ENCODE assay signal across 18 cellular contexts in the genomic region with DNA sequence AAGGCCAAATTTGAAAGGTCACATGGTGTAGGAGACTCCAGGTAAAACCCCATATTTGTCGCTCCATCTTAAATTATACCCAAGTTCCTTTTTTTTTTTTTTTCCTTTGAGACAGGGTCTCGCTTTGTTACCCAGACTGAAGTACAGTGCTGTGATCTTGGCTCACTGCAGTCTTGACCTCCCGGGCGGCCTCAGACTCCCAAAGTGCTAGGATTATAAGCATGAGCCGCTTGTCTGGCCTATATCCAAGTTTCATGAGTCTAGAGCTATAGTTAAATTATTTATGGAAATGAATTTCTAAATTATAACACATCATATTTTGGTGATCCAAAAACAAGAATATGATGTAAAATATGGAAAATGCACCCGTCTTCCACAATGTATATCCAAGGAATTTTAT.
DNase-seq lines count a peak whose midpoint lies in the region; ATAC-seq, FAIRE-seq and TF ChIP-seq lines count a peak whose summit lies in the region.
"Had no signal": no experiment of that assay in that cellular context is flagged by ENCODE, and none has a peak within 500 bp of the region (broad histone marks: within the 10 kb centered on the region; RNA-seq: fewer than 3 reads in every experiment).

No MANE protein-coding gene starts in this region.

- TF ChIP-seq CTCF in K562 (IDR thresholded peaks at IDR 0.05 in 2 of 3, conservative IDR thresholded peaks at IDR 0.05 in 1 of 3; ENCODE audit: insufficient read depth in 2 of 3, low read depth in 1 of 3, low read length in 3 of 3) (no peak), esophagus muscularis mucosa (IDR thresholded peaks at IDR 0.05) (no peak), nephron (IDR thresholded peaks at IDR 0.05; ENCODE audit: unreplicated experiment in 3 of 3) (no peak), MM.1S (IDR thresholded peaks at IDR 0.05; ENCODE audit: low read length) (no peak)

- H3K4me2 ChIP-seq in K562 (ENCODE audit: insufficient read depth, low read length) (no peak overlapping the region), MM.1S (ENCODE audit: low read depth, low read length) (no peak overlapping the region)
- H3K4me2 ChIP-seq: A549, BLaER1 had no signal

- H3K9ac ChIP-seq in K562 (ENCODE audit: insufficient read depth in 1 of 2, low read depth in 2 of 2, low read length in 2 of 2) (no peak overlapping the region), MM.1S (ENCODE audit: low read length) (no peak overlapping the region)
- H3K9ac ChIP-seq: BLaER1 had no signal

- H3K4me1 ChIP-seq in ACC112 (ENCODE audit: control insufficient read depth, insufficient read depth, low read length, unreplicated experiment), result peaks cover 17% of the 10 kb centered on the region
- peaks cover 7 to 27% of the 10 kb centered on the region in 2 experiments for H3K4me1 ChIP-seq in K562 (replicated peaks in 1 of 2; ENCODE audit: control insufficient read depth in 2 of 2, insufficient read depth in 2 of 2, low read length in 2 of 2)
- H3K4me1 ChIP-seq in esophagus muscularis mucosa, result no peaks in the 10 kb centered on the region
- H3K4me1 ChIP-seq in MM.1S (ENCODE audit: low read length), result peaks cover 9% of the 10 kb centered on the region; the same call in 1 of the 2 replicates
- H3K4me1 ChIP-seq: BLaER1 had no signal

- no peak for TF ChIP-seq RAD21 in K562 (CRISPR knock-in tag; conservative IDR thresholded peaks at IDR 0.05 in 1 of 2, IDR thresholded peaks at IDR 0.05 in 1 of 2)

- CTCF ChIA-PET in K562 (lab: Yijun Ruan, JAX; ENCODE audit: low intra/inter-chr PET ratio), result no interaction called here

- TF ChIP-seq POLR2A in K562 (conservative IDR thresholded peaks at IDR 0.05), result no peak
- TF ChIP-seq POLR2A in esophagus muscularis mucosa (IDR thresholded peaks at IDR 0.05; ENCODE audit: low read depth), result no peak

- H3K27ac Mint-ChIP-seq in nephron, result peak overlapping the region; percentile 30 to 69 (median 65)
- H3K27ac Mint-ChIP-seq: CD14-positive monocyte; CD4-positive, alpha-beta memory T cell; H9 had no signal

- no peaks in the 10 kb centered on the region for H3F3A ChIP-seq in MM.1S (ENCODE audit: insufficient read depth, low read length)

- no peaks in the 10 kb centered on the region for H3K9me1 ChIP-seq in K562 (ENCODE audit: control insufficient read depth, insufficient read depth, low read length)

- H3K27me3 ChIP-seq in ACC112 (ENCODE audit: insufficient read depth, low read length), result no peaks in the 10 kb centered on the region
- H3K27me3 ChIP-seq in K562 (ENCODE audit: control insufficient read depth in 2 of 2, insufficient read depth in 2 of 2, low read length in 2 of 2), result no peaks in the 10 kb centered on the region
- H3K27me3 ChIP-seq in esophagus muscularis mucosa, result no peaks in the 10 kb centered on the region
- no peaks in the 10 kb centered on the region for H3K27me3 ChIP-seq in MM.1S (replicated peaks; ENCODE audit: insufficient read depth, low read length)
- H3K27me3 ChIP-seq: BLaER1 had no signal

- WGBS in K562 (ENCODE audit: insufficient coverage, low coverage, missing lambda C conversion rate), result 73% methylated on average over 5 of the region's 6 CpGs
- WGBS in esophagus muscularis mucosa, result 84% methylated on average over 6 of the region's 6 CpGs

- H3K79me2 ChIP-seq in ACC112 (ENCODE audit: control insufficient read depth, insufficient read depth, low read length, unreplicated experiment) (no peaks in the 10 kb centered on the region), K562 (ENCODE audit: control insufficient read depth, insufficient read depth, low read length) (no peaks in the 10 kb centered on the region), MM.1S (ENCODE audit: low read length) (no peaks in the 10 kb centered on the region)

- FAIRE-seq in K562 (lab: Jason Lieb, UNC), result no peak
- FAIRE-seq: A549, H1 had no signal

- H3K9me2 ChIP-seq in MM.1S (replicated peaks; ENCODE audit: insufficient read depth, low read length), result no peaks in the 10 kb centered on the region

- POLR2A ChIA-PET in K562 (lab: Yijun Ruan, JAX), result no interaction called here

- intact Hi-C loops in K562 (cut with micrococcal nuclease) (no loop called here), esophagus muscularis mucosa (cut with DNase I) (no loop called here)

- H3K9me3 Mint-ChIP-seq in nephron, result no peaks in the 10 kb centered on the region
- H3K9me3 Mint-ChIP-seq: H9 had no signal

- peak overlapping the region; percentile 19; the same call in 1 of the 2 replicates for H3K27ac ChIP-seq in ACC112 (ENCODE audit: low read depth, low read length)
- no peak overlapping the region for H3K27ac ChIP-seq in K562 (ENCODE audit: extremely low read depth, low read depth, low read length)
- H3K27ac ChIP-seq in esophagus muscularis mucosa (replicated peaks in 1 of 4), result no peak overlapping the region
- H3K27ac ChIP-seq in MM.1S (ENCODE audit: low read length), result no peak overlapping the region
- H3K27ac ChIP-seq: 22Rv1, A549, BLaER1 had no signal

- H2AFZ ChIP-seq in ACC112 (ENCODE audit: low read length, unreplicated experiment) (no peak overlapping the region), K562 (ENCODE audit: low read depth, low read length) (no peak overlapping the region), MM.1S (ENCODE audit: low read length) (no peak overlapping the region)

- H3K36me3 ChIP-seq in ACC112 (ENCODE audit: insufficient read depth, low read length) (no peaks in the 10 kb centered on the region), K562 (ENCODE audit: control insufficient read depth, insufficient read depth, low read length) (peaks cover 24% of the 10 kb centered on the region; the same call in 2 of the 3 replicates), esophagus muscularis mucosa (no peaks in the 10 kb centered on the region), MM.1S (replicated peaks; ENCODE audit: insufficient read depth, low read length) (no peaks in the 10 kb centered on the region)
- H3K36me3 ChIP-seq: BLaER1 had no signal

- peaks cover 45% of the 10 kb centered on the region for H3K4me1 Mint-ChIP-seq in nephron
- H3K4me1 Mint-ChIP-seq: CD14-positive monocyte; CD4-positive, alpha-beta memory T cell had no signal

- H3K9me3 ChIP-seq in K562 (replicated peaks; ENCODE audit: control insufficient read depth, insufficient read depth, low read depth, low read length), result no peaks in the 10 kb centered on the region
- no peaks in the 10 kb centered on the region for H3K9me3 ChIP-seq in esophagus muscularis mucosa
- no peaks in the 10 kb centered on the region for H3K9me3 ChIP-seq in MM.1S (replicated peaks; ENCODE audit: insufficient read depth, low read length)
- H3K9me3 ChIP-seq: A549, BLaER1 had no signal

- in situ Hi-C loops in K562 (cut with MboI), result no loop called here

- no peak for ATAC-seq in K562
- ATAC-seq: A549 had no signal

- H3K4me3 ChIP-seq in ACC112 (ENCODE audit: low read depth, low read length) (no peak overlapping the region), K562 (no peak overlapping the region), esophagus muscularis mucosa (no peak overlapping the region), MM.1S (ENCODE audit: low read length) (no peak overlapping the region)
- H3K4me3 ChIP-seq: A549, BLaER1 had no signal

- no peak for DNase-seq in K562 (ENCODE audit: extremely low read depth in 1 of 4, low spot score in 3 of 4)
- DNase-seq in esophagus muscularis mucosa (ENCODE audit: extremely low spot score), result peak; percentile 24
- DNase-seq in NCI-H226, result no peak
- no peak for DNase-seq in MM.1S
- no peak for DNase-seq in GDM1 (lab: John Stamatoyannopoulos, UW)
- DNase-seq in kidney tubule cell (ENCODE audit: low spot score), result no peak
- DNase-seq: CD4-positive, alpha-beta memory T cell; DMS153; DMS79; GF-D8; H9 had no signal

- H3K4me3 Mint-ChIP-seq in nephron, result no peak overlapping the region
- H3K4me3 Mint-ChIP-seq: CD14-positive monocyte; CD4-positive, alpha-beta memory T cell; H9 had no signal

- H3K36me3 Mint-ChIP-seq in nephron (ENCODE audit: low read depth), result peaks cover 44% of the 10 kb centered on the region
- H3K36me3 Mint-ChIP-seq: CD14-positive monocyte; CD4-positive, alpha-beta memory T cell had no signal

- no TSS peak for BruUV-seq in K562 (replicated peaks; lab: Mats Ljungman, UMichigan)

- TF ChIP-seq EP300 in K562 (IDR thresholded peaks at IDR 0.05; ENCODE audit: low read length) (no peak), esophagus muscularis mucosa (IDR thresholded peaks at IDR 0.05) (no peak)

- H4K20me1 ChIP-seq in K562 (replicated peaks; ENCODE audit: control insufficient read depth, insufficient read depth, low read length) (no peaks in the 10 kb centered on the region), MM.1S (ENCODE audit: insufficient read depth, low read length) (no peaks in the 10 kb centered on the region)
- H4K20me1 ChIP-seq: BLaER1 had no signal

- peaks cover 5% of the 10 kb centered on the region for H3K27me3 Mint-ChIP-seq in nephron (ENCODE audit: low read depth)
- H3K27me3 Mint-ChIP-seq: CD4-positive, alpha-beta memory T cell had no signal

TF ChIP-seq in K562, 482 proteins besides CTCF, POLR2A, EP300 and RAD21:
- TF ChIP-seq NFIC (IDR thresholded peaks at IDR 0.05) (0 out of 2 replicates have a peak, but pooled peaks have one; percentile 16), CCNT2 (IDR thresholded peaks at IDR 0.05; ENCODE audit: borderline replicate concordance, extremely low read depth, insufficient read length, low read depth, low read length) (no peak)
TF ChIP-seq in K562: peak in this region for 1.
